In genomic region chr13:28136916-28137315, GRCh38 we compare ENCODE assay signal across 8 cellular contexts.
DNase-seq lines count a peak whose midpoint lies in the region; ATAC-seq and TF ChIP-seq lines count a peak whose summit lies in the region.

No MANE protein-coding gene starts in this region.

- H3K27ac ChIP-seq in coronary artery = no peak overlapping the region
- peak overlapping the region; percentile 98 for H3K27ac ChIP-seq in neutrophil

- H3K4me3 ChIP-seq in GM06990 (replicated peaks; ENCODE audit: low read depth, low read length) (peak overlapping the region; percentile 69), coronary artery (peak overlapping the region; percentile 90), neutrophil (ENCODE audit: low read depth in 1 of 2, low read length in 1 of 2) (peak overlapping the region; percentile 88 to 92)

- TF ChIP-seq CTCF in GM06990 (IDR thresholded peaks at IDR 0.05; ENCODE audit: insufficient read depth, low read length, poor library complexity, severe bottlenecking) = no peak
- TF ChIP-seq CTCF in coronary artery (IDR thresholded peaks at IDR 0.05) = no peak
- no peak for TF ChIP-seq CTCF in neutrophil (IDR thresholded peaks at IDR 0.05)

- no peaks in the 10 kb centered on the region for H3K9me3 ChIP-seq in neutrophil

- ATAC-seq in GM18520 (IDR thresholded peaks at IDR 0.05; ENCODE audit: unreplicated experiment) = no peak
- no peak for ATAC-seq in HG03135 (IDR thresholded peaks at IDR 0.05; ENCODE audit: unreplicated experiment)

- peaks cover 34 to 39% of the 10 kb centered on the region in 2 experiments for H3K4me1 ChIP-seq in neutrophil (ENCODE audit: control insufficient read depth in 1 of 2, insufficient read depth in 1 of 2, low read depth in 1 of 2, low read length in 1 of 2)

- H3K27me3 ChIP-seq in GM06990 (replicated peaks; ENCODE audit: control insufficient read depth, insufficient read depth, low read length) = no peaks in the 10 kb centered on the region
- no peaks in the 10 kb centered on the region for H3K27me3 ChIP-seq in neutrophil

- DNase-seq in GM06990 (ENCODE audit: extremely low read depth, insufficient read length) (peak; percentile 22), MV-4-11 (lab: John Stamatoyannopoulos, UW) (peak; percentile 36), coronary artery (ENCODE audit: low spot score) (no peak), midbrain (lab: John Stamatoyannopoulos, UW) (no peak), iPS-NIHi11 (ENCODE audit: low spot score) (no peak)

- no peaks in the 10 kb centered on the region for H3K36me3 ChIP-seq in GM06990 (ENCODE audit: control insufficient read depth, insufficient read depth, low read length)
- H3K36me3 ChIP-seq in neutrophil = no peaks in the 10 kb centered on the region

Comparison
In these comparisons a context has a peak if more than half of its experiments do, and no peak if none do; other contexts are left out.
1. DNase-seq: peak in GM06990 (single experiment) and MV-4-11 (single experiment); none in coronary artery (single experiment), midbrain (single experiment) and iPS-NIHi11 (single experiment).
2. Peak in every context shown above with its lines, with median percentiles within 50 percentile points of each other: H3K4me3 ChIP-seq.